ENCODE assay signal across 14 cellular contexts in genomic region chr5:56112526-56113121, GRCh38.
DNase-seq lines count a peak whose midpoint lies in the region; ATAC-seq, FAIRE-seq and TF ChIP-seq lines count a peak whose summit lies in the region.
"Had no signal": no experiment of that assay in that cellular context is flagged by ENCODE, and none has a peak within 500 bp of the region (broad histone marks: within the 10 kb centered on the region; RNA-seq: fewer than 3 reads in every experiment).

No MANE protein-coding gene starts in this region.

- no peaks in the 10 kb centered on the region for H3K9me1 ChIP-seq in keratinocyte (ENCODE audit: control insufficient read depth, extremely low read depth, insufficient read depth, low read length)

- H3K36me3 ChIP-seq in keratinocyte (ENCODE audit: control insufficient read depth in 2 of 2, extremely low read depth in 1 of 2, insufficient read depth in 2 of 2, low read length in 2 of 2), result no peaks in the 10 kb centered on the region
- H3K36me3 ChIP-seq: BLaER1 treated with 17β-estradiol and CSF1 and Interleukin-3, amounts not matched to agents 10 nM and 100 nM; lower lobe of right lung; uterus had no signal

- no peaks in the 10 kb centered on the region for H3K79me2 ChIP-seq in keratinocyte (ENCODE audit: control insufficient read depth, insufficient read depth, low read length)

- no peak for FAIRE-seq in keratinocyte (lab: Jason Lieb, UNC)
- FAIRE-seq: endothelial cell of umbilical vein had no signal

- no peaks in the 10 kb centered on the region for H4K20me1 ChIP-seq in keratinocyte (ENCODE audit: control insufficient read depth, extremely low read depth, insufficient read depth, low read length)
- H4K20me1 ChIP-seq: BLaER1 treated with 17β-estradiol and CSF1 and Interleukin-3, amounts not matched to agents 10 nM and 100 nM had no signal

- peak overlapping the region; percentile 15 for H3K4me2 ChIP-seq in keratinocyte (ENCODE audit: control insufficient read depth, extremely low read depth, insufficient read depth, low read depth, low read length)
- H3K4me2 ChIP-seq: BLaER1 treated with 17β-estradiol and CSF1 and Interleukin-3, amounts not matched to agents 10 nM and 100 nM had no signal

- no peak overlapping the region for H3K4me3 ChIP-seq in keratinocyte (ENCODE audit: control insufficient read depth in 2 of 3, extremely low read depth in 1 of 3, insufficient read depth in 2 of 3, low read depth in 1 of 3, low read length in 3 of 3)
- H3K4me3 ChIP-seq: BLaER1 treated with 17β-estradiol and CSF1 and Interleukin-3, amounts not matched to agents 10 nM and 100 nM; lower lobe of right lung; uterus had no signal

- dilution Hi-C loops in keratinocyte (cut with MboI; ENCODE audit: extremely low pct_ligation_motif_present, low sequenced_read_pairs), result no loop called here

- DNase-seq in Daoy (ENCODE audit: low read depth) (peak; percentile 74), NCI-H1048 (lab: John Stamatoyannopoulos, UW) (peak; percentile 10), T1000 (lab: John Stamatoyannopoulos, UW) (peak; percentile 80), keratinocyte (ENCODE audit: low read depth, low spot score) (peak; percentile 17), SK-N-DZ (ENCODE audit: low spot score) (no peak)
- DNase-seq: lower lobe of right lung; NCI-H345; stimulated activated naive CD4-positive, alpha-beta T cell treated with Interleukin-2 at 50 U/mL for 16 hours had no signal

- no peaks in the 10 kb centered on the region for H3K27me3 ChIP-seq in keratinocyte (ENCODE audit: control insufficient read depth, extremely low read depth, insufficient read depth, low read length)
- H3K27me3 ChIP-seq: BLaER1 treated with 17β-estradiol and CSF1 and Interleukin-3, amounts not matched to agents 10 nM and 100 nM; uterus had no signal

- no peaks in the 10 kb centered on the region for H3K9me3 ChIP-seq in keratinocyte (ENCODE audit: control insufficient read depth, low read depth, low read length)
- H3K9me3 ChIP-seq: BLaER1 treated with 17β-estradiol and CSF1 and Interleukin-3, amounts not matched to agents 10 nM and 100 nM; lower lobe of right lung; uterus had no signal

- no peak for ATAC-seq in HG03571 (IDR thresholded peaks at IDR 0.05; ENCODE audit: unreplicated experiment)
- no peak for ATAC-seq in HG03175 (IDR thresholded peaks at IDR 0.05; ENCODE audit: unreplicated experiment)
- ATAC-seq in GM19463 (IDR thresholded peaks at IDR 0.05; ENCODE audit: unreplicated experiment), result no peak
- ATAC-seq: lower lobe of right lung had no signal

- no peak overlapping the region for H3K27ac ChIP-seq in keratinocyte (ENCODE audit: control insufficient read depth, insufficient read depth, low read length)
- H3K27ac ChIP-seq: BLaER1 treated with 17β-estradiol and CSF1 and Interleukin-3, amounts not matched to agents 10 nM and 100 nM; lower lobe of right lung; uterus had no signal

- H3K4me1 ChIP-seq in keratinocyte (ENCODE audit: control insufficient read depth, extremely low read depth, insufficient read depth, low read length), result peaks cover 4% of the 10 kb centered on the region
- H3K4me1 ChIP-seq: uterus had no signal

- no peak overlapping the region for H2AFZ ChIP-seq in keratinocyte (ENCODE audit: control insufficient read depth, low read length)

- TF ChIP-seq CTCF in keratinocyte (optimal IDR thresholded peaks at IDR 0.05 in 1 of 3, IDR thresholded peaks at IDR 0.05 in 1 of 3, conservative IDR thresholded peaks at IDR 0.05 in 1 of 3; ENCODE audit: extremely low read depth in 1 of 3, insufficient read depth in 2 of 3, low read length in 3 of 3), result no peak

- H3K9ac ChIP-seq in keratinocyte (ENCODE audit: control insufficient read depth, extremely low read depth, insufficient read depth, low read length), result no peak overlapping the region
- H3K9ac ChIP-seq: BLaER1 treated with 17β-estradiol and CSF1 and Interleukin-3, amounts not matched to agents 10 nM and 100 nM had no signal
